19 cellular contexts compared by ENCODE assay signal in the genomic region with DNA sequence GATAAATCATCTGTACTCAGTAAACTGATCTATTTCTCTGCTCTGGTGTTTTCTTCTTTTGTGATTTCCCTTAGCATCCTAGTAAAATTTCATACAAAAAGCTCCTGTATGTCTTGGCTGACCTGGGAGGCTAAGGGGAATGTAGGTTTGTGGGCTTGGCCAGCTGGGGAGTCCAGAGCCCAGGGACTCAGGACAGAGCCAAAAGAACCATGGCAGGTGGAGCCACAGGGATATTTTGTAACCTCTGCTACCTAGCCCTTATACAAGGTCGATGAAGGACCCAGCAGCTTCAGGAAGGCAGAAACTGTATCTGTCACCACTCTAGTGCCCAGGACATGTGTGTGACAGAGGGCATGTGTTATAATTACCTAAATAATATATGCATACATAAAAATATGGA.
"Had no signal": no experiment of that assay in that cellular context is flagged by ENCODE, and none has a peak within 500 bp of the region (broad histone marks: within the 10 kb centered on the region; RNA-seq: fewer than 3 reads in every experiment).

No MANE protein-coding gene starts in this region.

- H3K9me3 ChIP-seq: psoas muscle, suprapubic skin, thyroid gland had no signal

- H3K27ac Mint-ChIP-seq: type B pancreatic cell had no signal

- H3K27ac ChIP-seq: coronary artery, foreskin keratinocyte, hepatocyte, psoas muscle, suprapubic skin, thyroid gland had no signal

- H3K27me3 Mint-ChIP-seq: type B pancreatic cell had no signal

- DNase-seq: effector CD4-positive, alpha-beta T cell; endodermal cell; erythroblast; foreskin keratinocyte; head of caudate nucleus; left colon; mammary epithelial cell; naive thymus-derived CD8-positive, alpha-beta T cell; psoas muscle; retina; stimulated activated CD4-positive, alpha-beta T cell treated with anti-CD3 and anti-CD28 coated beads, Interleukin-2, amount 100 ng/mL, for 24 hours; stimulated activated naive CD8-positive, alpha-beta T cell treated with anti-CD3 and anti-CD28 coated beads, Interleukin-15, Interleukin-2, amounts not matched to agents 100 U/mL and 50 U/mL, for 24 hours; thyroid gland had no signal

- H3K27me3 ChIP-seq: hepatocyte, suprapubic skin, thyroid gland had no signal

- H3K9me3 Mint-ChIP-seq: endodermal cell; naive thymus-derived CD8-positive, alpha-beta T cell; type B pancreatic cell had no signal

- H3K79me2 ChIP-seq: hepatocyte had no signal

- FAIRE-seq: endothelial cell of umbilical vein, urothelium cell line had no signal

- H3K36me3 Mint-ChIP-seq: naive thymus-derived CD8-positive, alpha-beta T cell had no signal

- H3K4me1 ChIP-seq: foreskin keratinocyte, psoas muscle, suprapubic skin, thyroid gland had no signal

- ATAC-seq: foreskin keratinocyte; left colon; naive thymus-derived CD8-positive, alpha-beta T cell; psoas muscle; stimulated activated naive CD8-positive, alpha-beta T cell treated with anti-CD3 and anti-CD28 coated beads, Interleukin-15, Interleukin-2, amounts not matched to agents 100 U/mL and 50 U/mL, for 24 hours had no signal

- H2AFZ ChIP-seq: hepatocyte had no signal

- H3K36me3 ChIP-seq: suprapubic skin, thyroid gland had no signal

- H3K4me2 ChIP-seq: hepatocyte had no signal

- H3K4me3 Mint-ChIP-seq: endodermal cell; naive thymus-derived CD8-positive, alpha-beta T cell; type B pancreatic cell had no signal

- H3K4me3 ChIP-seq: coronary artery, hepatocyte, psoas muscle, suprapubic skin, thyroid gland had no signal
